1 cellular context compared by ENCODE assay signal in genomic region chr6:28742668-28743270, GRCh38.
TF ChIP-seq lines count a peak whose summit lies in the region.

No MANE protein-coding gene starts in this region.

TF ChIP-seq in HepG2, 621 proteins besides CTCF, POLR2A, EP300 and RAD21 (continued from another document and continues in another):
- TF ChIP-seq PRDM10 (CRISPR knock-in tag; IDR thresholded peaks at IDR 0.05; ENCODE audit: low read depth) (no peak), FOXP1 (IDR thresholded peaks at IDR 0.05) (no peak), FOXP1 (CRISPR knock-in tag; IDR thresholded peaks at IDR 0.05) (no peak), DZIP1 (CRISPR knock-in tag; IDR thresholded peaks at IDR 0.05) (no peak), ZNF792 (CRISPR knock-in tag; IDR thresholded peaks at IDR 0.05) (no peak), POGK (CRISPR knock-in tag; conservative IDR thresholded peaks at IDR 0.05) (no peak), DRAP1 (CRISPR knock-in tag; IDR thresholded peaks at IDR 0.05) (peak; percentile 42; the same call in 1 of the 2 replicates), ZNF614 (CRISPR knock-in tag; IDR thresholded peaks at IDR 0.05; ENCODE audit: borderline replicate concordance) (peak; percentile 58; the same call in 1 of the 2 replicates), TCF7 (IDR thresholded peaks at IDR 0.05; ENCODE audit: low read depth) (no peak), HNF4G (IDR thresholded peaks at IDR 0.05; ENCODE audit: borderline replicate concordance, low read depth, low read length) (peak; percentile 43; the same call in 1 of the 2 replicates), HNF4G (CRISPR knock-in tag; IDR thresholded peaks at IDR 0.05; ENCODE audit: borderline replicate concordance, low read depth) (no peak), PPARG (CRISPR knock-in tag; conservative IDR thresholded peaks at IDR 0.05) (no peak), ZNF24 (IDR thresholded peaks at IDR 0.05) (0 out of 2 replicates have a peak, but pooled peaks have one; percentile 46), ZNF362 (CRISPR knock-in tag; IDR thresholded peaks at IDR 0.05; ENCODE audit: borderline replicate concordance) (peak; percentile 71; the same call in 1 of the 2 replicates), CREB3 (CRISPR knock-in tag; IDR thresholded peaks at IDR 0.05) (no peak), SMYD3 (CRISPR knock-in tag; IDR thresholded peaks at IDR 0.05) (no peak), ZXDC (CRISPR knock-in tag; IDR thresholded peaks at IDR 0.05) (no peak), SAP130 (CRISPR knock-in tag; IDR thresholded peaks at IDR 0.05; ENCODE audit: low read depth) (peak; percentile 23; the same call in 1 of the 2 replicates), ZBTB14 (CRISPR knock-in tag; IDR thresholded peaks at IDR 0.05) (no peak), ZNF34 (CRISPR knock-in tag; IDR thresholded peaks at IDR 0.05; ENCODE audit: borderline replicate concordance) (no peak), KDM2A (CRISPR knock-in tag; IDR thresholded peaks at IDR 0.05; ENCODE audit: borderline replicate concordance, low read depth) (peak; percentile 31; the same call in 1 of the 2 replicates), NR2F6 (IDR thresholded peaks at IDR 0.05) (no peak), NR2F6 (CRISPR knock-in tag; IDR thresholded peaks at IDR 0.05) (no peak), NR2C2 (CRISPR knock-in tag; IDR thresholded peaks at IDR 0.05; ENCODE audit: borderline replicate concordance) (no peak), ZSCAN22 (CRISPR knock-in tag; IDR thresholded peaks at IDR 0.05) (no peak), SSRP1 (CRISPR knock-in tag; IDR thresholded peaks at IDR 0.05) (0 out of 2 replicates have a peak, but pooled peaks have one; percentile 40), ETS1 (CRISPR knock-in tag; IDR thresholded peaks at IDR 0.05) (no peak), CAMTA2 (CRISPR knock-in tag; IDR thresholded peaks at IDR 0.05; ENCODE audit: borderline replicate concordance) (no peak), ZNF383 (CRISPR knock-in tag; IDR thresholded peaks at IDR 0.05; ENCODE audit: borderline replicate concordance) (no peak), TEAD3 (CRISPR knock-in tag; optimal IDR thresholded peaks at IDR 0.05; ENCODE audit: borderline replicate concordance) (no peak), MAX (IDR thresholded peaks at IDR 0.05) (peak; percentile 49; the same call in 1 of the 2 replicates), ZNF740 (CRISPR knock-in tag; IDR thresholded peaks at IDR 0.05) (no peak), TFDP1 (CRISPR knock-in tag; IDR thresholded peaks at IDR 0.05; ENCODE audit: borderline replicate concordance) (0 out of 2 replicates have a peak, but pooled peaks have one; percentile 27), JDP2 (CRISPR knock-in tag; IDR thresholded peaks at IDR 0.05; ENCODE audit: borderline replicate concordance) (no peak), CCAR2 (optimal IDR thresholded peaks at IDR 0.05; ENCODE audit: low read depth, low read length) (no peak), POLR2G (IDR thresholded peaks at IDR 0.05; ENCODE audit: low read depth, low read length) (no peak), SIN3B (IDR thresholded peaks at IDR 0.05; ENCODE audit: low read length) (no peak), ARID2 (CRISPR knock-in tag; IDR thresholded peaks at IDR 0.05; ENCODE audit: borderline replicate concordance) (no peak), TARDBP (CRISPR knock-in tag; IDR thresholded peaks at IDR 0.05) (no peak), SCMH1 (CRISPR knock-in tag; IDR thresholded peaks at IDR 0.05; ENCODE audit: borderline replicate concordance) (no peak), HNF1B (CRISPR knock-in tag; IDR thresholded peaks at IDR 0.05) (no peak), TSC22D2 (CRISPR knock-in tag; IDR thresholded peaks at IDR 0.05; ENCODE audit: borderline replicate concordance) (no peak)
